ENCODE assay signal across 12 cellular contexts in the genomic region with DNA sequence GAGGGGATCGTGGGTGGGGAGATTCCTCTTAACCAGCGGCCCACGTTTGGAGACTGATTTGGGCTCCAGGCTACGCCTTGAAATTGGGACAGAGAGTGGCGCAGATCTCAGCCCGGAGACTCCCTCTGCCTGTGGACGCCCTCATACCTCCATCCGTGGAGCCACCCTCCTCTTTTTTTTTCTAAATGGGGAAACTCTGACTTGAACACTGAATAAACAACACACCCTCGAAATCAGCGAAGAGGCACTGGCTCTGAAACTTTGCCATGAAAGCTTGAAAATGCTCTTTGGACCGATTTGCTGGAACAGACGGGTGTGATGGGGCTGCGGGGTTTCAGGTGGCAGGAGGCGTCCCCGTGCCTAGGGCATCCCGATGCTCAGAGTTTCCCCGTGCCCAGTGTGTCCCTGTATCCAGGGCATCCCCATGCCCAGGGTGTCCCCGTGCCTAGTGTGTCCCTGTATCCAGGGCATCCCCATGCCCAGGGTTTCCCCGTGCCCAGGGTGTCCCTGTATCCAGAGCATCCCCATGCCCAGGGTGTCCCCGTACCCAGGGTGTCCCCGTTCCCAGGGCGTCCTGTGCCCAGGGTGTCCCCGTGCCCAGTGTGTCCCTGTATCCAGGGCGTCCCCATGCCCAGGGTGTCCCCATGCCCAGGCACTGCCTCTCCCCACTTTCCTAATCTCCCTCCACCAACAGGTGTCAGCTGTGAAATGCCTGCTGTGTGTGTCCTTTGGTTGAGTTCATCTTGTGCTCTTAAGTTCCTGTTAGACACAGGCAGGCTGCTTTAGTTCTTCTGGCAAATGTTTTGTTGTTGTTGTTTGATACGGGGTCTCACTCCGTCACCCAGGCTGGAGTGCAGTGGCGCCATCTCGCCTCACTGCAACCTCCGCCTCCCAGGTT.
A peak's percentile ranks its signal among the peaks of the same experiment; 100 is the strongest.
DNase-seq lines count a peak whose midpoint lies in the region; ATAC-seq, FAIRE-seq and TF ChIP-seq lines count a peak whose summit lies in the region.
"Had no signal": no experiment of that assay in that cellular context is flagged by ENCODE, and none has a peak within 500 bp of the region (broad histone marks: within the 10 kb centered on the region; RNA-seq: fewer than 3 reads in every experiment).

No MANE protein-coding gene starts in this region.

- peak; percentile 2 for DNase-seq in activated gamma-delta T cell treated with Interleukin-2 at 50 U/mL for 16 hours
- no peak for DNase-seq in activated gamma-delta T cell (lab: John Stamatoyannopoulos, UW)
- no peak for DNase-seq in K562 (ENCODE audit: extremely low read depth in 1 of 4, low spot score in 3 of 4)
- DNase-seq in tibial nerve (ENCODE audit: low spot score in 2 of 2), result peak in 1 of 2 donors; percentile 11
- DNase-seq in CD14-positive monocyte (ENCODE audit: low spot score), result no peak
- no peak for DNase-seq in effector memory CD8-positive, alpha-beta T cell
- no peak for DNase-seq in DMS114 treated with DMSO at 0.1 percent for 48 hours (lab: John Stamatoyannopoulos, UW; ENCODE audit: unreplicated experiment)
- DNase-seq: activated B cell treated with CpG ODN at 0.5 μM for 24 hours; activated naive CD4-positive, alpha-beta T cell treated with Interleukin-2 at 50 U/mL for 16 hours; DND-41; substantia nigra had no signal

- no peak for ATAC-seq in K562
- ATAC-seq in effector memory CD8-positive, alpha-beta T cell (replicated peaks), result no peak

- H3K27ac Mint-ChIP-seq in CD14-positive monocyte, result peak overlapping the region in 1 of 7 donors; percentile 27
- peak overlapping the region in 1 of 2 donors; percentile 82 for H3K27ac Mint-ChIP-seq in effector memory CD8-positive, alpha-beta T cell

- H3K4me2 ChIP-seq in K562 (ENCODE audit: insufficient read depth, low read length), result no peak overlapping the region

- TF ChIP-seq CTCF in K562 (IDR thresholded peaks at IDR 0.05 in 2 of 3, conservative IDR thresholded peaks at IDR 0.05 in 1 of 3; ENCODE audit: insufficient read depth in 2 of 3, low read depth in 1 of 3, low read length in 3 of 3) (no peak), tibial nerve (IDR thresholded peaks at IDR 0.05) (no peak), CD14-positive monocyte (IDR thresholded peaks at IDR 0.05) (no peak)

- peaks cover 0 to 4% (median 0%) of the 10 kb centered on the region in 3 donors for H3K27me3 Mint-ChIP-seq in CD14-positive monocyte (ENCODE audit: low read depth in 3 of 3)
- H3K27me3 Mint-ChIP-seq in effector memory CD8-positive, alpha-beta T cell, result no peaks in the 10 kb centered on the region
- H3K27me3 Mint-ChIP-seq: activated B cell treated with CpG ODN at 0.5 μM for 24 hours had no signal

- H3K79me2 ChIP-seq in K562 (ENCODE audit: control insufficient read depth, insufficient read depth, low read length), result peaks cover 90% of the 10 kb centered on the region

- CTCF ChIA-PET in K562 (lab: Yijun Ruan, JAX; ENCODE audit: low intra/inter-chr PET ratio), result no interaction called here

- H3K9me3 ChIP-seq in K562 (replicated peaks; ENCODE audit: control insufficient read depth, insufficient read depth, low read depth, low read length) (no peaks in the 10 kb centered on the region), mucosa of rectum (ENCODE audit: control insufficient read depth in 2 of 2, low read length in 2 of 2) (no peaks in the 10 kb centered on the region), tibial nerve (no peaks in the 10 kb centered on the region)

- no peaks in the 10 kb centered on the region for H3K27me3 ChIP-seq in K562 (ENCODE audit: control insufficient read depth in 2 of 2, insufficient read depth in 2 of 2, low read length in 2 of 2)
- H3K27me3 ChIP-seq in mucosa of rectum (ENCODE audit: control insufficient read depth in 2 of 2, insufficient read depth in 2 of 2, low read length in 2 of 2), result no peaks in the 10 kb centered on the region
- H3K27me3 ChIP-seq in tibial nerve, result no peaks in the 10 kb centered on the region

- peaks cover 0 to 5% (median 0%) of the 10 kb centered on the region in 7 donors for H3K9me3 Mint-ChIP-seq in CD14-positive monocyte
- H3K9me3 Mint-ChIP-seq in effector memory CD8-positive, alpha-beta T cell, result no peaks in the 10 kb centered on the region

- H3K4me3 Mint-ChIP-seq in CD14-positive monocyte, result no peak overlapping the region
- H3K4me3 Mint-ChIP-seq in effector memory CD8-positive, alpha-beta T cell, result no peak overlapping the region
- H3K4me3 Mint-ChIP-seq: activated B cell treated with CpG ODN at 0.5 μM for 24 hours had no signal

- POLR2A ChIA-PET in K562 (lab: Yijun Ruan, JAX), result interaction anchor here (0.6 to 0.7 kb wide), 3 partner anchors 193 to 378 kb away, joined by 3 to 4 read pairs (median 3); no protein-coding TSS in a partner anchor

- FAIRE-seq in K562 (lab: Jason Lieb, UNC), result no peak

- WGBS in K562 (ENCODE audit: insufficient coverage, low coverage, missing lambda C conversion rate), result 90% methylated on average over 24 of the region's 29 CpGs
- 78% methylated on average over 29 of the region's 29 CpGs for WGBS in tibial nerve, 2 donors

- H3K4me1 Mint-ChIP-seq in CD14-positive monocyte, result peaks cover 66% of the 10 kb centered on the region
- H3K4me1 Mint-ChIP-seq in effector memory CD8-positive, alpha-beta T cell (ENCODE audit: low read depth in 2 of 2), result peaks cover 46 to 61% of the 10 kb centered on the region in 2 donors

- TF ChIP-seq POLR2A in K562 (conservative IDR thresholded peaks at IDR 0.05) (no peak), tibial nerve (IDR thresholded peaks at IDR 0.05) (no peak)

- H3K9me1 ChIP-seq in K562 (ENCODE audit: control insufficient read depth, insufficient read depth, low read length), result peaks cover 7% of the 10 kb centered on the region

- H3K4me1 ChIP-seq in K562 (replicated peaks in 1 of 2; ENCODE audit: control insufficient read depth in 2 of 2, insufficient read depth in 2 of 2, low read length in 2 of 2) (peaks cover 26 to 66% of the 10 kb centered on the region in 2 experiments), mucosa of rectum (ENCODE audit: control insufficient read depth in 2 of 2, insufficient read depth in 2 of 2, low read length in 2 of 2) (peaks cover 47 to 66% of the 10 kb centered on the region in 2 donors), tibial nerve (peaks cover 0 to 100% (median 61%) of the 10 kb centered on the region in 4 donors)

- peak overlapping the region in 1 of 2 experiments; percentile 37; a peak in 1 of 4 replicates for H3K9ac ChIP-seq in K562 (ENCODE audit: insufficient read depth in 1 of 2, low read depth in 2 of 2, low read length in 2 of 2)
- no peak overlapping the region for H3K9ac ChIP-seq in mucosa of rectum (ENCODE audit: low read depth in 1 of 2, low read length in 2 of 2)

- peaks cover 58% of the 10 kb centered on the region for H4K20me1 ChIP-seq in K562 (replicated peaks; ENCODE audit: control insufficient read depth, insufficient read depth, low read length)

- intact Hi-C loops in K562 (cut with micrococcal nuclease) (no loop called here), CD14-positive monocyte (cut with micrococcal nuclease) (no loop called here)

- H3K36me3 ChIP-seq in K562 (ENCODE audit: control insufficient read depth, insufficient read depth, low read length) (peaks cover 21% of the 10 kb centered on the region; the same call in 1 of the 3 replicates), mucosa of rectum (ENCODE audit: control insufficient read depth in 2 of 2, insufficient read depth in 2 of 2, low read length in 2 of 2) (no peaks in the 10 kb centered on the region), tibial nerve (no peaks in the 10 kb centered on the region)

- H3K27ac ChIP-seq in K562 (ENCODE audit: extremely low read depth, low read depth, low read length), result no peak overlapping the region
- peak overlapping the region; percentile 11 to 43 for H3K27ac ChIP-seq in mucosa of rectum (ENCODE audit: low read depth in 2 of 2, low read length in 2 of 2)
- peak overlapping the region; percentile 4 to 97 (median 62) for H3K27ac ChIP-seq in tibial nerve

- no peak for TF ChIP-seq EP300 in K562 (IDR thresholded peaks at IDR 0.05; ENCODE audit: low read length)
- no peak for TF ChIP-seq EP300 in tibial nerve (IDR thresholded peaks at IDR 0.05)

- H3K4me3 ChIP-seq in K562 (no peak overlapping the region), mucosa of rectum (ENCODE audit: low read length in 2 of 2) (no peak overlapping the region), tibial nerve (no peak overlapping the region)

- TF ChIP-seq RAD21 in K562 (CRISPR knock-in tag; conservative IDR thresholded peaks at IDR 0.05 in 1 of 2, IDR thresholded peaks at IDR 0.05 in 1 of 2), result no peak

- peaks cover 13 to 18% of the 10 kb centered on the region in 2 donors for H3K36me3 Mint-ChIP-seq in CD14-positive monocyte
- peaks cover 24% of the 10 kb centered on the region for H3K36me3 Mint-ChIP-seq in effector memory CD8-positive, alpha-beta T cell (ENCODE audit: insufficient read depth)

- no TSS peak for BruUV-seq in K562 (replicated peaks; lab: Mats Ljungman, UMichigan)

- in situ Hi-C loops in K562 (cut with MboI), result no loop called here

- H2AFZ ChIP-seq in K562 (ENCODE audit: low read depth, low read length), result no peak overlapping the region

TF ChIP-seq in K562, 482 proteins besides CTCF, POLR2A, EP300 and RAD21:
- TF ChIP-seq POLR3A (IDR thresholded peaks at IDR 0.05; ENCODE audit: borderline replicate concordance, extremely low read depth, insufficient read depth, insufficient read length) (no peak), RBFOX2 (IDR thresholded peaks at IDR 0.05; ENCODE audit: low read depth, low read length) (0 out of 2 replicates have a peak, but pooled peaks have one; percentile 29), POLR2G (IDR thresholded peaks at IDR 0.05; ENCODE audit: low read depth, low read length) (0 out of 2 replicates have a peak, but pooled peaks have one; percentile 29)
TF ChIP-seq in K562: peak in this region for 2.
